Comparison of ENCODE assay signal across 16 cellular contexts in the genomic region with DNA sequence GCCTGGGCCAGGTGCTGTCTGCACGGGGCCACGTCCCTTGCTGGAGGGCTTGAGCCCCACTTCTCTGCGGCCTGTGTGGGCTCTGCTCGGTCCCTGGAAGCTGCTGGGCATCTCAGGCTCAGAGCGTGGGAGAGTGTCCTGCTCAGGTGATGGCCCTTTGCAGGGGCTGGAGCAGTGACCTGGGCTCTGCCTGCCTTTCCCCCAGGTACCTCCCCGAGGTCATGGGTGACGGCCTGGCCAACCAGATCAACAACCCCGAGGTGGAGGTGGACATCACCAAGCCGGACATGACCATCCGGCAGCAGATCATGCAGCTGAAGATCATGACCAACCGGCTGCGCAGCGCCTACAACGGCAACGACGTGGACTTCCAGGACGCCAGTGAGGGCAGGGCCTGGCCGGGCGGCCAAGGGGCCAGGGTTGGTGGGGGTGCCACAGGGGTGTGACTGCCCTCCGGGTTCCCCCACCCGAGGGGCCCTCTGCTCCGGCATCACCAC. TPM values are rescaled to one million over a fixed set of nuclear protein-coding genes. Genes with fewer than 3 reads are reported as not detected.
DNase-seq lines count a peak whose midpoint lies in the region; TF ChIP-seq lines count a peak whose summit lies in the region.
"Had no signal": no experiment of that assay in that cellular context is flagged by ENCODE, and none has a peak within 500 bp of the region (broad histone marks: within the 10 kb centered on the region; RNA-seq: fewer than 3 reads in every experiment).

No MANE protein-coding gene starts in this region.

- H3K9me3 ChIP-seq in esophagus muscularis mucosa (no peaks in the 10 kb centered on the region), neuronal stem cell (replicated peaks in 1 of 2; ENCODE audit: control insufficient read depth in 2 of 2, insufficient read depth in 1 of 2, low read depth in 1 of 2, low read length in 2 of 2) (peaks cover 0 to 6% of the 10 kb centered on the region in 2 donors)
- H3K9me3 ChIP-seq: psoas muscle had no signal

- no peak overlapping the region for H3K18ac ChIP-seq in neuronal stem cell (ENCODE audit: low read length)

- intact Hi-C loops in esophagus muscularis mucosa (cut with DNase I) = no loop called here
- intact Hi-C loops in activated T-helper 1 cell treated with anti-CD3 and anti-CD28 coated beads, Interleukin-12 subunit alpha, Interleukin-12 subunit beta, Interleukin-2, Interleukin-4 antibody, amounts not matched to agents 30 ng/mL and 10 ng/mL and 1 ng/mL, durations not matched to agents 14 hours and 24 hours and 36 hours (cut with micrococcal nuclease) = no loop called here

- peak overlapping the region; percentile 22 for H2BK12ac ChIP-seq in neuronal stem cell (ENCODE audit: low read length)

- DNase-seq in AG08396 (ENCODE audit: low spot score) (peak; percentile 4), GM06990 (ENCODE audit: extremely low read depth, insufficient read length) (peak; percentile 9), esophagus muscularis mucosa (ENCODE audit: extremely low spot score) (peak; percentile 83), neuronal stem cell (ENCODE audit: low spot score) (no peak), GM19238 (ENCODE audit: insufficient read length, low spot score) (no peak), islet precursor cell (no peak), NCI-H2107 treated with DMSO at 0.1 percent for 48 hours (lab: John Stamatoyannopoulos, UW; ENCODE audit: unreplicated experiment) (no peak)
- DNase-seq in activated T-helper 1 cell treated with anti-CD3 and anti-CD28 coated beads, Interleukin-12 subunit alpha, Interleukin-12 subunit beta, Interleukin-2, Interleukin-4 antibody, amounts not matched to agents 30 ng/mL and 10 ng/mL and 1 ng/mL, durations not matched to agents 14 hours and 24 hours and 36 hours (ENCODE audit: low spot score) = no peak
- DNase-seq: IMR-90, midbrain, NCI-H1105, NCI-H446 had no signal

- no peak overlapping the region for H3K27ac Mint-ChIP-seq in activated T-helper 1 cell treated with anti-CD3 and anti-CD28 coated beads, Interleukin-12 subunit alpha, Interleukin-12 subunit beta, Interleukin-2, Interleukin-4 antibody, amounts not matched to agents 30 ng/mL and 10 ng/mL and 1 ng/mL, durations not matched to agents 14 hours and 24 hours and 36 hours
- H3K27ac Mint-ChIP-seq: activated naive CD8-positive, alpha-beta T cell treated with anti-CD3 and anti-CD28 coated beads, Interleukin-2, amount 50 U/mL, for 24 hours; T-helper 1 cell treated with Interleukin-12 subunit alpha and Interleukin-12 subunit beta and Interleukin-4 antibody, amounts not matched to agents 30 μg/mL and 1 μg/mL, for 36 hours had no signal

- no peak overlapping the region for H4K91ac ChIP-seq in neuronal stem cell (ENCODE audit: low read depth, low read length, poor library complexity)

- H3K27me3 Mint-ChIP-seq in activated T-helper 1 cell treated with anti-CD3 and anti-CD28 coated beads, Interleukin-12 subunit alpha, Interleukin-12 subunit beta, Interleukin-2, Interleukin-4 antibody, amounts not matched to agents 30 ng/mL and 10 ng/mL and 1 ng/mL, durations not matched to agents 14 hours and 24 hours and 36 hours (ENCODE audit: insufficient read depth) = no peaks in the 10 kb centered on the region
- H3K27me3 Mint-ChIP-seq: activated naive CD8-positive, alpha-beta T cell treated with anti-CD3 and anti-CD28 coated beads, Interleukin-2, amount 50 U/mL, for 24 hours had no signal

- TF ChIP-seq CTCF in GM06990 (IDR thresholded peaks at IDR 0.05; ENCODE audit: insufficient read depth, low read length, poor library complexity, severe bottlenecking) = no peak
- TF ChIP-seq CTCF in esophagus muscularis mucosa (IDR thresholded peaks at IDR 0.05) = no peak

- peaks cover 11% of the 10 kb centered on the region for H3K79me1 ChIP-seq in neuronal stem cell (ENCODE audit: low read depth, low read length)

- H3K27me3 ChIP-seq in GM06990 (replicated peaks; ENCODE audit: control insufficient read depth, insufficient read depth, low read length) (no peaks in the 10 kb centered on the region), esophagus muscularis mucosa (peaks cover 0 to 2% (median 0%) of the 10 kb centered on the region in 4 donors), neuronal stem cell (ENCODE audit: control insufficient read depth in 3 of 3, insufficient read depth in 3 of 3, low read depth in 1 of 3, low read length in 3 of 3) (peaks cover 0 to 2% (median 0%) of the 10 kb centered on the region in 3 experiments)

- no peak overlapping the region for H2AK5ac ChIP-seq in neuronal stem cell (ENCODE audit: low read depth, low read length)

- H3K23ac ChIP-seq in neuronal stem cell (ENCODE audit: low read depth, low read length, poor library complexity) = peak overlapping the region; percentile 43

- H3K4me3 Mint-ChIP-seq in activated T-helper 1 cell treated with anti-CD3 and anti-CD28 coated beads, Interleukin-12 subunit alpha, Interleukin-12 subunit beta, Interleukin-2, Interleukin-4 antibody, amounts not matched to agents 30 ng/mL and 10 ng/mL and 1 ng/mL, durations not matched to agents 14 hours and 24 hours and 36 hours = no peak overlapping the region
- H3K4me3 Mint-ChIP-seq: activated naive CD8-positive, alpha-beta T cell treated with anti-CD3 and anti-CD28 coated beads, Interleukin-2, amount 50 U/mL, for 24 hours; T-helper 1 cell treated with Interleukin-12 subunit alpha and Interleukin-12 subunit beta and Interleukin-4 antibody, amounts not matched to agents 30 μg/mL and 1 μg/mL, for 36 hours had no signal

- H3K4me1 ChIP-seq in esophagus muscularis mucosa (no peaks in the 10 kb centered on the region), neuronal stem cell (ENCODE audit: control insufficient read depth in 2 of 2, insufficient read depth in 1 of 2, low read depth in 1 of 2, low read length in 2 of 2) (peaks cover 7 to 11% of the 10 kb centered on the region in 2 donors)
- H3K4me1 ChIP-seq: psoas muscle had no signal

- H2AFZ ChIP-seq in neuronal stem cell (ENCODE audit: low read length) = no peak overlapping the region

- no peak overlapping the region for H3K4ac ChIP-seq in neuronal stem cell (ENCODE audit: low read length)

- H3K4me1 Mint-ChIP-seq in activated T-helper 1 cell treated with anti-CD3 and anti-CD28 coated beads, Interleukin-12 subunit alpha, Interleukin-12 subunit beta, Interleukin-2, Interleukin-4 antibody, amounts not matched to agents 30 ng/mL and 10 ng/mL and 1 ng/mL, durations not matched to agents 14 hours and 24 hours and 36 hours (ENCODE audit: low read depth) = no peaks in the 10 kb centered on the region
- H3K4me1 Mint-ChIP-seq: activated naive CD8-positive, alpha-beta T cell treated with anti-CD3 and anti-CD28 coated beads, Interleukin-2, amount 50 U/mL, for 24 hours had no signal

- peak overlapping the region; percentile 60 for H3K9ac ChIP-seq in neuronal stem cell (ENCODE audit: low read depth, low read length, poor library complexity)

- no peak for TF ChIP-seq POLR2A in esophagus muscularis mucosa (IDR thresholded peaks at IDR 0.05; ENCODE audit: low read depth)

- H4K8ac ChIP-seq in neuronal stem cell (ENCODE audit: low read depth, low read length) = no peak overlapping the region

- H3K4me3 ChIP-seq in GM06990 (replicated peaks; ENCODE audit: low read depth, low read length) = no peak overlapping the region
- no peak overlapping the region for H3K4me3 ChIP-seq in esophagus muscularis mucosa
- H3K4me3 ChIP-seq in neuronal stem cell (ENCODE audit: low read length in 2 of 2) = no peak overlapping the region
- H3K4me3 ChIP-seq: GM12878, psoas muscle had no signal

- H2BK120ac ChIP-seq in neuronal stem cell (ENCODE audit: low read depth, low read length) = no peak overlapping the region

- H3K36me3 ChIP-seq in GM06990 (ENCODE audit: control insufficient read depth, insufficient read depth, low read length) (no peaks in the 10 kb centered on the region), esophagus muscularis mucosa (peaks cover 7 to 64% (median 41%) of the 10 kb centered on the region in 4 donors), neuronal stem cell (replicated peaks in 1 of 2; ENCODE audit: control insufficient read depth in 2 of 2, insufficient read depth in 2 of 2, low read length in 2 of 2) (peaks cover 38 to 57% of the 10 kb centered on the region in 2 donors)

- H3K9me3 Mint-ChIP-seq in activated T-helper 1 cell treated with anti-CD3 and anti-CD28 coated beads, Interleukin-12 subunit alpha, Interleukin-12 subunit beta, Interleukin-2, Interleukin-4 antibody, amounts not matched to agents 30 ng/mL and 10 ng/mL and 1 ng/mL, durations not matched to agents 14 hours and 24 hours and 36 hours = no peaks in the 10 kb centered on the region
- H3K9me3 Mint-ChIP-seq: activated naive CD8-positive, alpha-beta T cell treated with anti-CD3 and anti-CD28 coated beads, Interleukin-2, amount 50 U/mL, for 24 hours; T-helper 1 cell treated with Interleukin-12 subunit alpha and Interleukin-12 subunit beta and Interleukin-4 antibody, amounts not matched to agents 30 μg/mL and 1 μg/mL, for 36 hours had no signal

- H2BK15ac ChIP-seq in neuronal stem cell (ENCODE audit: low read length) = no peak overlapping the region

- H3K36me3 Mint-ChIP-seq in activated T-helper 1 cell treated with anti-CD3 and anti-CD28 coated beads, Interleukin-12 subunit alpha, Interleukin-12 subunit beta, Interleukin-2, Interleukin-4 antibody, amounts not matched to agents 30 ng/mL and 10 ng/mL and 1 ng/mL, durations not matched to agents 14 hours and 24 hours and 36 hours (ENCODE audit: low read depth) = no peaks in the 10 kb centered on the region

- H2BK5ac ChIP-seq in neuronal stem cell (ENCODE audit: low read length) = peak overlapping the region; percentile 39

- H3K4me2 ChIP-seq in neuronal stem cell (ENCODE audit: insufficient read depth, low read length, poor library complexity, severe bottlenecking) = no peak overlapping the region

- TF ChIP-seq EP300 in esophagus muscularis mucosa (IDR thresholded peaks at IDR 0.05) = no peak

- no peak overlapping the region for H3K14ac ChIP-seq in neuronal stem cell (ENCODE audit: low read length)

- WGBS in esophagus muscularis mucosa = 98% methylated on average over 9 of the region's 22 CpGs
- no CpG with 5 or more reads among the region's 22 CpGs for WGBS in neuronal stem cell (ENCODE audit: extremely low coverage in 2 of 2, insufficient read length in 2 of 2, insufficient replicate concordance in 1 of 2), 2 donors

- H3K27ac ChIP-seq in esophagus muscularis mucosa (replicated peaks in 1 of 4) (no peak overlapping the region), neuronal stem cell (replicated peaks; ENCODE audit: low read length) (no peak overlapping the region)
- H3K27ac ChIP-seq: psoas muscle had no signal

RNA-seq across cellular contexts. Expression of a gene that starts 29.9 kb away (rescaled TPM):
- 10 to 100 TPM; 29.1 to 71.5 (median 41.8) TPM for total RNA-seq in esophagus muscularis mucosa
- polyA plus RNA-seq in neuronal stem cell (2013, experiment 1 of 2) = 78.0 TPM
- 77.4 TPM for polyA plus RNA-seq in neuronal stem cell (2013, experiment 2 of 2)
- total RNA-seq in activated T-helper 1 cell treated with anti-CD3 and anti-CD28 coated beads, Interleukin-12 subunit alpha, Interleukin-12 subunit beta, Interleukin-2, Interleukin-4 antibody, amounts not matched to agents 30 ng/mL and 10 ng/mL and 1 ng/mL, durations not matched to agents 14 hours and 24 hours and 36 hours = 6.2 and 6.5 TPM in 2 replicates

Comparison
In these comparisons a context has a peak if more than half of its experiments do, and no peak if none do; other contexts are left out.
1. DNase-seq: peak in AG08396 (single experiment), GM06990 (single experiment) and esophagus muscularis mucosa (single experiment); none in neuronal stem cell (single experiment), activated T-helper 1 cell treated with anti-CD3 and anti-CD28 coated beads, Interleukin-12 subunit alpha, Interleukin-12 subunit beta, Interleukin-2, Interleukin-4 antibody, amounts not matched to agents 30 ng/mL and 10 ng/mL and 1 ng/mL, durations not matched to agents 14 hours and 24 hours and 36 hours (single experiment), GM19238 (single experiment), islet precursor cell (single experiment) and NCI-H2107 treated with DMSO at 0.1 percent for 48 hours (single experiment).